In genomic region chr13:73816702-73817101, GRCh38 we compare ENCODE assay signal across 15 cellular contexts.
"Had no signal": no experiment of that assay in that cellular context is flagged by ENCODE, and none has a peak within 500 bp of the region (broad histone marks: within the 10 kb centered on the region; RNA-seq: fewer than 3 reads in every experiment).

No MANE protein-coding gene starts in this region.

- H3K27ac ChIP-seq: suprapubic skin, WERI-Rb-1 had no signal

- DNase-seq: activated CD4-positive, alpha-beta T cell treated with anti-CD3 and anti-CD28 coated beads, Interleukin-2, amount 10 ng/mL, durations not matched to agents 7 days and 5 days; activated CD8-positive, alpha-beta memory T cell treated with anti-CD3 and anti-CD28 coated beads, Interleukin-2, amount 10 ng/mL, durations not matched to agents 7 days and 5 days; activated effector memory CD4-positive, alpha-beta T cell treated with anti-CD3 and anti-CD28 coated beads, Interleukin-2, amount 50 U/mL, for 16 hours; activated T-cell treated with anti-CD3 and anti-CD28 coated beads, Interleukin-2, amount 50 U/mL, for 24 hours; aorta; cerebellar nuclear complex; effector CD8-positive, alpha-beta T cell; head of caudate nucleus; stimulated activated CD4-positive, alpha-beta T cell treated with anti-CD3 and anti-CD28 coated beads, Interleukin-4, amount 100 ng/mL, for 24 hours; stimulated activated naive CD4-positive, alpha-beta T cell treated with Interleukin-2 at 50 U/mL for 16 hours; T-helper 17 cell; trophoblast cell; WERI-Rb-1 had no signal

- H3K27ac Mint-ChIP-seq: activated CD4-positive, alpha-beta T cell treated with anti-CD3 and anti-CD28 coated beads, Interleukin-2, amount 10 ng/mL, durations not matched to agents 7 days and 5 days; activated CD8-positive, alpha-beta memory T cell treated with anti-CD3 and anti-CD28 coated beads, Interleukin-2, amount 10 ng/mL, durations not matched to agents 7 days and 5 days; activated T-cell treated with anti-CD3 and anti-CD28 coated beads, Interleukin-2, amount 50 U/mL, for 24 hours; natural killer cell treated with Interleukin-12 subunit alpha and Interleukin-12 subunit beta and Interleukin-15 and Interleukin-18, amount 100 ng/mL, for 72 hours; T-helper 17 cell had no signal

- H3K36me3 Mint-ChIP-seq: natural killer cell treated with Interleukin-12 subunit alpha and Interleukin-12 subunit beta and Interleukin-15 and Interleukin-18, amount 100 ng/mL, for 72 hours had no signal

- H3K4me1 ChIP-seq: suprapubic skin had no signal

- H3K9me3 Mint-ChIP-seq: activated CD4-positive, alpha-beta T cell treated with anti-CD3 and anti-CD28 coated beads, Interleukin-2, amount 10 ng/mL, durations not matched to agents 7 days and 5 days; activated T-cell treated with anti-CD3 and anti-CD28 coated beads, Interleukin-2, amount 50 U/mL, for 24 hours; natural killer cell treated with Interleukin-12 subunit alpha and Interleukin-12 subunit beta and Interleukin-15 and Interleukin-18, amount 100 ng/mL, for 72 hours had no signal

- H3K36me3 ChIP-seq: suprapubic skin, WERI-Rb-1 had no signal

- ATAC-seq: activated CD8-positive, alpha-beta memory T cell treated with anti-CD3 and anti-CD28 coated beads, Interleukin-2, amount 10 ng/mL, durations not matched to agents 7 days and 5 days; T-helper 17 cell had no signal

- H3K4me3 ChIP-seq: suprapubic skin had no signal

- H3K9me3 ChIP-seq: suprapubic skin had no signal

- H3K27me3 ChIP-seq: suprapubic skin had no signal

- H3K4me3 Mint-ChIP-seq: activated CD4-positive, alpha-beta T cell treated with anti-CD3 and anti-CD28 coated beads, Interleukin-2, amount 10 ng/mL, durations not matched to agents 7 days and 5 days; activated CD8-positive, alpha-beta memory T cell treated with anti-CD3 and anti-CD28 coated beads, Interleukin-2, amount 10 ng/mL, durations not matched to agents 7 days and 5 days; activated T-cell treated with anti-CD3 and anti-CD28 coated beads, Interleukin-2, amount 50 U/mL, for 24 hours; natural killer cell treated with Interleukin-12 subunit alpha and Interleukin-12 subunit beta and Interleukin-15 and Interleukin-18, amount 100 ng/mL, for 72 hours; T-helper 17 cell had no signal

- H3K27me3 Mint-ChIP-seq: activated CD4-positive, alpha-beta T cell treated with anti-CD3 and anti-CD28 coated beads, Interleukin-2, amount 10 ng/mL, durations not matched to agents 7 days and 5 days; activated CD8-positive, alpha-beta memory T cell treated with anti-CD3 and anti-CD28 coated beads, Interleukin-2, amount 10 ng/mL, durations not matched to agents 7 days and 5 days; activated T-cell treated with anti-CD3 and anti-CD28 coated beads, Interleukin-2, amount 50 U/mL, for 24 hours; natural killer cell treated with Interleukin-12 subunit alpha and Interleukin-12 subunit beta and Interleukin-15 and Interleukin-18, amount 100 ng/mL, for 72 hours; T-helper 17 cell had no signal

- H3K4me1 Mint-ChIP-seq: activated CD8-positive, alpha-beta memory T cell treated with anti-CD3 and anti-CD28 coated beads, Interleukin-2, amount 10 ng/mL, durations not matched to agents 7 days and 5 days had no signal
